Comparison of ENCODE assay signal across 17 cellular contexts in the genomic region with DNA sequence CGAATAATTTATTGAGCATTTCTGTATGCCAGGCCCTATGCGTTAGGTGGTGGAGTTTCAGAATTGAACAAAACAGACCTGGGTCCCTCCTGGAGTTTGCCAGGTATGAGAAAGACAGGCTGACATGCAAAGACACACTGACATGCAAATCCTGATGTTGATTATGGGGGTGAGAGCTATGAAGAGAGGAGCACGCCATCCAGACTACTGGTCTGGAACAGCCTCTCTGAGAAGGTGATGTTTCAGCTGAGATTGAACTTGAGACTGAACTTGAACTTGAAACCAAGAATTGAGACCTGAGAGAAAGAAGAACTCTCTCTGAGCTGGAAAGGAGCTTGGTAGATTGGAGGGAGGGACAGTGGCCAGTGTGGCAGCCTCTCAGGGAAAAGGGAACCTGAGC. TPM values are rescaled to one million over a fixed set of nuclear protein-coding genes. Genes with fewer than 3 reads are reported as not detected.
DNase-seq lines count a peak whose midpoint lies in the region; ATAC-seq and TF ChIP-seq lines count a peak whose summit lies in the region.
"Had no signal": no experiment of that assay in that cellular context is flagged by ENCODE, and none has a peak within 500 bp of the region (broad histone marks: within the 10 kb centered on the region; RNA-seq: fewer than 3 reads in every experiment).

No MANE protein-coding gene starts in this region.

- TF ChIP-seq CTCF in smooth muscle cell (IDR thresholded peaks at IDR 0.05; ENCODE audit: borderline replicate concordance, insufficient read depth, poor library complexity, severe bottlenecking) (no peak), ovary (IDR thresholded peaks at IDR 0.05) (no peak)

- no peaks in the 10 kb centered on the region for H4K20me1 ChIP-seq in smooth muscle cell (ENCODE audit: low read depth)
- H4K20me1 ChIP-seq: BLaER1 had no signal

- H3K36me3 ChIP-seq in SJSA1: no peaks in the 10 kb centered on the region
- no peaks in the 10 kb centered on the region for H3K36me3 ChIP-seq in smooth muscle cell (ENCODE audit: low read depth)
- H3K36me3 ChIP-seq in ovary: no peaks in the 10 kb centered on the region
- H3K36me3 ChIP-seq: BLaER1 had no signal

- ATAC-seq in GM18511 (IDR thresholded peaks at IDR 0.05; ENCODE audit: unreplicated experiment) (peak; percentile 68), HG02973 (IDR thresholded peaks at IDR 0.05; ENCODE audit: unreplicated experiment) (peak; percentile 55), GM19452 (IDR thresholded peaks at IDR 0.05; ENCODE audit: unreplicated experiment) (no peak)
- ATAC-seq: HepG2 had no signal

- H2AFZ ChIP-seq in smooth muscle cell (ENCODE audit: low read depth): no peak overlapping the region
- H2AFZ ChIP-seq: GM23248 had no signal

- DNase-seq in SJSA1 (ENCODE audit: low read depth in 1 of 2, low spot score in 2 of 2): no peak
- DNase-seq in smooth muscle cell (lab: John Stamatoyannopoulos, UW; ENCODE audit: unreplicated experiment): no peak
- no peak for DNase-seq in SKM-1 treated with dmso at 0.1 percent for 144 hours (lab: John Stamatoyannopoulos, UW; ENCODE audit: unreplicated experiment)
- DNase-seq in ovary: no peak
- DNase-seq in AML-193 (lab: John Stamatoyannopoulos, UW): no peak
- DNase-seq: DMS 273 treated with DMSO at 0.1 percent for 48 hours, GDM1, NCI-H2227 treated with DMSO at 0.1 percent for 48 hours, NCI-H524, SIG-M5 had no signal

- no peaks in the 10 kb centered on the region for H3F3A ChIP-seq in smooth muscle cell (ENCODE audit: low read depth)

- TF ChIP-seq POLR2A in ovary (IDR thresholded peaks at IDR 0.05): no peak

- no peak overlapping the region for H3K9ac ChIP-seq in smooth muscle cell (ENCODE audit: low read depth)
- H3K9ac ChIP-seq: BLaER1, GM23248, KMS-11 had no signal

- H3K4me2 ChIP-seq in smooth muscle cell: no peak overlapping the region
- H3K4me2 ChIP-seq: KMS-11 had no signal

- H3K27ac ChIP-seq in SJSA1 (peak overlapping the region; percentile 83), smooth muscle cell (ENCODE audit: low read depth) (peak overlapping the region; percentile 17), ovary (no peak overlapping the region)
- H3K27ac ChIP-seq: BLaER1, GM23248, KMS-11 had no signal

- WGBS in smooth muscle cell (ENCODE audit: low lambda C conversion rate): 96% methylated on average over 3 of the region's 3 CpGs
- WGBS in ovary, 3 donors: 82 to 87% (median 85%) methylated on average over 3 of the region's 3 CpGs

- no peaks in the 10 kb centered on the region for H3K79me2 ChIP-seq in smooth muscle cell (ENCODE audit: low read depth)

- no peak for TF ChIP-seq EP300 in ovary (IDR thresholded peaks at IDR 0.05)

- H3K4me1 ChIP-seq in SJSA1 (replicated peaks): peaks cover 54% of the 10 kb centered on the region
- peaks cover 7% of the 10 kb centered on the region for H3K4me1 ChIP-seq in smooth muscle cell (ENCODE audit: low read depth)
- H3K4me1 ChIP-seq in ovary (ENCODE audit: insufficient read depth): no peaks in the 10 kb centered on the region

- intact Hi-C loops in ovary (cut with DNase I): no loop called here

- H3K27me3 ChIP-seq in SJSA1 (replicated peaks) (no peaks in the 10 kb centered on the region), smooth muscle cell (ENCODE audit: low read depth) (no peaks in the 10 kb centered on the region), ovary (no peaks in the 10 kb centered on the region)
- H3K27me3 ChIP-seq: BLaER1 had no signal

- H3K9me3 ChIP-seq in SJSA1 (replicated peaks): no peaks in the 10 kb centered on the region
- H3K9me3 ChIP-seq in smooth muscle cell (replicated peaks; ENCODE audit: low read depth): no peaks in the 10 kb centered on the region
- H3K9me3 ChIP-seq in ovary: no peaks in the 10 kb centered on the region
- H3K9me3 ChIP-seq: BLaER1 had no signal

- H3K4me3 ChIP-seq in SJSA1 (no peak overlapping the region), smooth muscle cell (no peak overlapping the region), ovary (no peak overlapping the region)
- H3K4me3 ChIP-seq: BLaER1, GM23248 had no signal

RNA-seq across cellular contexts. Expression of gene CACNG4, which starts 14.2 kb away (rescaled TPM):
- 16.4 and 32.0 TPM in 2 replicates for total RNA-seq in SJSA1 (2014; rRNA removed; shearing (Covaris generic))
- total RNA-seq in smooth muscle cell (4.2 and 6.5 TPM in 2 replicates), ovary (1 to 10 TPM in 1 of 7 donors, under 1 TPM in 4, not detected in 2; 0.15 to 4.9 (median 0.22) TPM)
- polyA plus RNA-seq in smooth muscle cell (1.4 and 13.3 TPM in 2 replicates), ovary (under 1 TPM; 0.02 to 0.22 TPM)
- total RNA-seq: GM23248 had no signal
- polyA plus RNA-seq: GM23248 had no signal

Comparison
In these comparisons a context has a peak if more than half of its experiments do, and no peak if none do; other contexts are left out.
1. H3K27ac ChIP-seq: peak in SJSA1 (single experiment) and smooth muscle cell (single experiment); none in ovary (0 of 2).